In genomic region chr12:50248883-50249282, GRCh38 we compare ENCODE assay signal across 1 cellular context.
TF ChIP-seq lines count a peak whose summit lies in the region.

No MANE protein-coding gene starts in this region.

TF ChIP-seq in SK-N-SH, 30 proteins besides CTCF, POLR2A, EP300 and RAD21 (continued from another document):
- TF ChIP-seq NFIC (IDR thresholded peaks at IDR 0.05; ENCODE audit: borderline replicate concordance) = no peak
